In the genomic region with DNA sequence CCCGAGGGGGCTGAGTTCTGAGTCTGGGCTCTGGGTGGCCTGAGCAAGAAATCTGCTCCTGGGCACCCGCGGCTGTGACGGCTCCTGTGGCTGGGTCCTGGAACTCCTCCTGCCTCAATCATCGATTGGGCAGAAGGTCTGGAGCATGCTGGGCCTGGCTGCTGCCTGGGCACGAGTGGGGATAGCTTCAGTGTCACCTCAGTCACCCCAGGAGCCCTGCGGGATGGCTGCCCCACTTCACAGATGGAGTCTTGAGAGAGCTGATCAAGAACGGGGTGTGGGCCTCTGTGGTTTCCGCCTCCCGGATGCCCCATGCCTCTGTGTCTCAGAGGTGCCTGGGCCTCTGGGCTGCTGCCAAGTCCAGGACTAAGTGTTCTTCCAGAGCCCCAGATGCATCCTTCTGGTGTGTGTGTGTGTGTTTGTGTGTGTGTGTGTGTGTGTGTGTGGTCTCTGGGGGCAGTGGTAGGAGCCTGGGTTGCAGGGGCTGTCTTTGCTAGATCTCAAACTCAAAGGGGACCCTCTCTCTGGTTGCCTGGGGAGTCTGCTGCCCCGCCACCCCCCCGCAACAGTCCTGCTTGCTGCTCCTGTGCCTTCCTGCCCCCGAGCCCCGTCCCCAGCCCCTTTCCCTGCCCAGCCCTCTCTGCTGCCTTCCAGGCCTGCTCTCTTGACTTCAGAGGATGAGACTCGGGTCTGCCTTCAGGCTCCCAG, we compare ENCODE assay signal across 8 cellular contexts.
DNase-seq lines count a peak whose midpoint lies in the region; ATAC-seq, FAIRE-seq and TF ChIP-seq lines count a peak whose summit lies in the region.

No MANE protein-coding gene starts in this region.

- peaks cover 12% of the 10 kb centered on the region for H3K9me3 Mint-ChIP-seq in activated B cell treated with CpG ODN at 0.5 μM for 24 hours

- POLR2A ChIA-PET in activated B cell treated with CpG ODN at 0.5 μM for 24 hours (lab: Charles Lee), result no interaction called here

- no peaks in the 10 kb centered on the region for H3K36me3 ChIP-seq in esophagus squamous epithelium

- CTCF ChIA-PET in activated B cell treated with CpG ODN at 0.5 μM for 24 hours (lab: Charles Lee), result no interaction called here

- H3K4me1 Mint-ChIP-seq in activated B cell treated with CpG ODN at 0.5 μM for 24 hours, result peaks cover 73% of the 10 kb centered on the region

- peaks cover 0 to 12% (median 10%) of the 10 kb centered on the region in 3 donors for H3K4me1 ChIP-seq in esophagus squamous epithelium

- no peak overlapping the region for H3K4me3 ChIP-seq in GM12864 (ENCODE audit: low read depth, low read length)
- H3K4me3 ChIP-seq in coronary artery, result no peak overlapping the region
- no peak overlapping the region for H3K4me3 ChIP-seq in esophagus squamous epithelium

- DNase-seq in GM12864 (ENCODE audit: low read depth), result peak; percentile 56
- no peak for DNase-seq in activated B cell treated with CpG ODN at 0.5 μM for 24 hours
- peak; percentile 70 for DNase-seq in coronary artery (ENCODE audit: low spot score)
- peak; percentile 21 to 28 for DNase-seq in stimulated activated CD4-positive, alpha-beta T cell treated with anti-CD3 and anti-CD28 coated beads, Interleukin-1b, Interleukin-23, amount 100 ng/mL, for 4 hours (ENCODE audit: low read depth in 2 of 2)
- DNase-seq in esophagus squamous epithelium (lab: John Stamatoyannopoulos, UW), result no peak
- DNase-seq in EL, result no peak
- no peak for DNase-seq in HTR-8/SVneo (ENCODE audit: insufficient read length, low spot score)
- DNase-seq in hepatic stellate cell (ENCODE audit: low spot score), result no peak

- H3K27ac Mint-ChIP-seq in activated B cell treated with CpG ODN at 0.5 μM for 24 hours, result peak overlapping the region; percentile 32

- peak; percentile 72 for ATAC-seq in activated B cell treated with CpG ODN at 0.5 μM for 24 hours (ENCODE audit: low read depth)

- H3K27ac ChIP-seq in coronary artery, result peak overlapping the region in 1 of 2 donors; percentile 41
- H3K27ac ChIP-seq in esophagus squamous epithelium, result peak overlapping the region in 1 of 4 donors; percentile 44

- intact Hi-C loops in activated B cell treated with CpG ODN at 0.5 μM for 24 hours (cut with micrococcal nuclease) (no loop called here), esophagus squamous epithelium (cut with DNase I) (no loop called here)

- H3K9me3 ChIP-seq in esophagus squamous epithelium, result peaks cover 0 to 25% (median 20%) of the 10 kb centered on the region in 3 donors

- no peak for TF ChIP-seq POLR2A in esophagus squamous epithelium (IDR thresholded peaks at IDR 0.05)

- H3K27me3 ChIP-seq in esophagus squamous epithelium, result peaks cover 0 to 6% (median 0%) of the 10 kb centered on the region in 4 donors

- no peak for FAIRE-seq in HTR-8/SVneo (lab: Jason Lieb, UNC)

- TF ChIP-seq CTCF in GM12864 (IDR thresholded peaks at IDR 0.05; ENCODE audit: low read depth, low read length, missing control alignments) (no peak), activated B cell treated with CpG ODN at 0.5 μM for 24 hours (IDR thresholded peaks at IDR 0.05) (no peak), coronary artery (IDR thresholded peaks at IDR 0.05) (no peak), esophagus squamous epithelium (IDR thresholded peaks at IDR 0.05) (no peak)

- no peaks in the 10 kb centered on the region for H3K27me3 Mint-ChIP-seq in activated B cell treated with CpG ODN at 0.5 μM for 24 hours

- 40 to 46% methylated on average over 1 to 8 of the region's 15 CpGs for WGBS in esophagus squamous epithelium, 2 donors

- peak overlapping the region; percentile 69 for H3K4me3 Mint-ChIP-seq in activated B cell treated with CpG ODN at 0.5 μM for 24 hours

- peaks cover 7% of the 10 kb centered on the region for H3K36me3 Mint-ChIP-seq in activated B cell treated with CpG ODN at 0.5 μM for 24 hours (ENCODE audit: low read depth)

Comparison
In these comparisons a context has a peak if more than half of its experiments do, and no peak if none do; other contexts are left out.
1. DNase-seq: peak in GM12864 (single experiment), coronary artery (single experiment) and stimulated activated CD4-positive, alpha-beta T cell treated with anti-CD3 and anti-CD28 coated beads, Interleukin-1b, Interleukin-23, amount 100 ng/mL, for 4 hours (2 of 2); none in activated B cell treated with CpG ODN at 0.5 μM for 24 hours (single experiment), esophagus squamous epithelium (single experiment), EL (single experiment), HTR-8/SVneo (single experiment) and hepatic stellate cell (single experiment).